29 cellular contexts compared by ENCODE assay signal in genomic region chr14:105445290-105445689, GRCh38. TPM values are rescaled to one million over a fixed set of nuclear protein-coding genes. Genes with fewer than 3 reads are reported as not detected.
"Had no signal": no experiment of that assay in that cellular context is flagged by ENCODE, and none has a peak within 500 bp of the region (broad histone marks: within the 10 kb centered on the region; RNA-seq: fewer than 3 reads in every experiment).

No MANE protein-coding gene starts in this region.

- DNase-seq: activated B cell treated with CpG ODN at 0.5 μM for 24 hours; activated CD4-positive, alpha-beta T cell treated with anti-CD3 and anti-CD28 coated beads for 1 hour; activated CD4-positive, alpha-beta T cell treated with anti-CD3 and anti-CD28 coated beads, Interleukin-2, amount 10 ng/mL, durations not matched to agents 24 days and 14 days; activated CD4-positive, alpha-beta T cell treated with anti-CD3 and anti-CD28 coated beads, Interleukin-2, amount 50 U/mL, for 48 hours; activated CD8-positive, alpha-beta memory T cell treated with anti-CD3 and anti-CD28 coated beads, Interleukin-2, amount 10 ng/mL, durations not matched to agents 7 days and 5 days; activated effector memory CD4-positive, alpha-beta T cell treated with anti-CD3 and anti-CD28 coated beads, Interleukin-2, amount 50 U/mL, for 16 hours; activated naive CD4-positive, alpha-beta T cell treated with Interleukin-2 at 50 U/mL for 16 hours; activated naive CD8-positive, alpha-beta T cell treated with anti-CD3 and anti-CD28 coated beads, Interleukin-2, amount 50 U/mL, for 24 hours; activated T-cell treated with anti-CD3 and anti-CD28 coated beads, Interleukin-2, amount 50 U/mL, for 24 hours; amniotic stem cell; body of pancreas; Kasumi-1; KBM-7; NCI-H1105 treated with DMSO at 0.1 percent for 48 hours; NCI-H1436 treated with DMSO at 0.1 percent for 48 hours; NCI-H187; NCI-H2081; NCI-H510A treated with DMSO at 0.1 percent for 48 hours; NCI-H69; NK-92 treated with Interleukin-12 subunit alpha and Interleukin-12 subunit beta, amount 100 ng/mL, for 24 hours; OCI-M1; SHP77 treated with DMSO at 0.1 percent for 48 hours; T-helper 2 cell; T1000 had no signal

- H3K27me3 ChIP-seq: ascending aorta, body of pancreas had no signal

- H3K4me3 Mint-ChIP-seq: activated B cell treated with CpG ODN at 0.5 μM for 24 hours; activated CD4-positive, alpha-beta T cell treated with anti-CD3 and anti-CD28 coated beads, Interleukin-2, amount 10 ng/mL, durations not matched to agents 24 days and 14 days; activated CD8-positive, alpha-beta memory T cell treated with anti-CD3 and anti-CD28 coated beads, Interleukin-2, amount 10 ng/mL, durations not matched to agents 7 days and 5 days; activated naive CD8-positive, alpha-beta T cell treated with anti-CD3 and anti-CD28 coated beads, Interleukin-2, amount 50 U/mL, for 24 hours; activated T-cell treated with anti-CD3 and anti-CD28 coated beads, Interleukin-2, amount 50 U/mL, for 24 hours had no signal

- H3K4me1 Mint-ChIP-seq: activated B cell treated with CpG ODN at 0.5 μM for 24 hours; activated CD4-positive, alpha-beta T cell treated with anti-CD3 and anti-CD28 coated beads, Interleukin-2, amount 10 ng/mL, durations not matched to agents 24 days and 14 days; activated CD8-positive, alpha-beta memory T cell treated with anti-CD3 and anti-CD28 coated beads, Interleukin-2, amount 10 ng/mL, durations not matched to agents 7 days and 5 days; activated naive CD8-positive, alpha-beta T cell treated with anti-CD3 and anti-CD28 coated beads, Interleukin-2, amount 50 U/mL, for 24 hours had no signal

- ATAC-seq: activated CD8-positive, alpha-beta memory T cell treated with anti-CD3 and anti-CD28 coated beads, Interleukin-2, amount 10 ng/mL, durations not matched to agents 7 days and 5 days; activated naive CD4-positive, alpha-beta T cell treated with anti-CD3 and anti-CD28 coated beads, Interleukin-2, amount 50 U/mL, for 72 hours; activated naive CD8-positive, alpha-beta T cell treated with anti-CD3 and anti-CD28 coated beads, Interleukin-2, amount 50 U/mL, for 24 hours; body of pancreas; Panc1 had no signal

- H3K27me3 Mint-ChIP-seq: activated B cell treated with CpG ODN at 0.5 μM for 24 hours; activated CD4-positive, alpha-beta T cell treated with anti-CD3 and anti-CD28 coated beads, Interleukin-2, amount 10 ng/mL, durations not matched to agents 24 days and 14 days; activated CD8-positive, alpha-beta memory T cell treated with anti-CD3 and anti-CD28 coated beads, Interleukin-2, amount 10 ng/mL, durations not matched to agents 7 days and 5 days; activated naive CD8-positive, alpha-beta T cell treated with anti-CD3 and anti-CD28 coated beads, Interleukin-2, amount 50 U/mL, for 24 hours; activated T-cell treated with anti-CD3 and anti-CD28 coated beads, Interleukin-2, amount 50 U/mL, for 24 hours had no signal

- H3K27ac Mint-ChIP-seq: activated B cell treated with CpG ODN at 0.5 μM for 24 hours; activated CD4-positive, alpha-beta T cell treated with anti-CD3 and anti-CD28 coated beads, Interleukin-2, amount 10 ng/mL, durations not matched to agents 24 days and 14 days; activated CD8-positive, alpha-beta memory T cell treated with anti-CD3 and anti-CD28 coated beads, Interleukin-2, amount 10 ng/mL, durations not matched to agents 7 days and 5 days; activated naive CD8-positive, alpha-beta T cell treated with anti-CD3 and anti-CD28 coated beads, Interleukin-2, amount 50 U/mL, for 24 hours; activated T-cell treated with anti-CD3 and anti-CD28 coated beads, Interleukin-2, amount 50 U/mL, for 24 hours had no signal

- FAIRE-seq: TTC549 had no signal

- H3K36me3 Mint-ChIP-seq: activated naive CD4-positive, alpha-beta T cell treated with anti-CD3 and anti-CD28 coated beads, Interleukin-2, amount 50 U/mL, for 72 hours had no signal

- H3K9me3 ChIP-seq: ascending aorta, body of pancreas had no signal

- H3K4me3 ChIP-seq: ascending aorta, body of pancreas had no signal

- H3K27ac ChIP-seq: ascending aorta, body of pancreas had no signal

- H3K9me3 Mint-ChIP-seq: activated B cell treated with CpG ODN at 0.5 μM for 24 hours; activated CD4-positive, alpha-beta T cell treated with anti-CD3 and anti-CD28 coated beads, Interleukin-2, amount 10 ng/mL, durations not matched to agents 24 days and 14 days; activated naive CD4-positive, alpha-beta T cell treated with anti-CD3 and anti-CD28 coated beads, Interleukin-2, amount 50 U/mL, for 72 hours; activated naive CD8-positive, alpha-beta T cell treated with anti-CD3 and anti-CD28 coated beads, Interleukin-2, amount 50 U/mL, for 24 hours; activated T-cell treated with anti-CD3 and anti-CD28 coated beads, Interleukin-2, amount 50 U/mL, for 24 hours had no signal

RNA-seq across cellular contexts. Expression of gene CRIP1, which starts 41.4 kb away (rescaled TPM):
- total RNA-seq: SK-MEL-5 had no signal

RNA-seq across cellular contexts. Expression of gene TEX22, which starts 47.0 kb away (rescaled TPM):
- total RNA-seq: ascending aorta had no signal
